16 cellular contexts compared by ENCODE assay signal in genomic region chr18:45340884-45341283, GRCh38.
DNase-seq lines count a peak whose midpoint lies in the region; ATAC-seq, FAIRE-seq and TF ChIP-seq lines count a peak whose summit lies in the region.
"Had no signal": no experiment of that assay in that cellular context is flagged by ENCODE, and none has a peak within 500 bp of the region (broad histone marks: within the 10 kb centered on the region; RNA-seq: fewer than 3 reads in every experiment).

No MANE protein-coding gene starts in this region.

- H3K36me3 ChIP-seq in endodermal cell (ENCODE audit: control insufficient read depth, insufficient read depth, low read length) = no peaks in the 10 kb centered on the region
- H3K36me3 ChIP-seq in mesendoderm (ENCODE audit: control insufficient read depth, insufficient read depth, low read length) = no peaks in the 10 kb centered on the region
- H3K36me3 ChIP-seq: BLaER1 treated with 17β-estradiol and CSF1 and Interleukin-3, amounts not matched to agents 10 nM and 100 nM had no signal

- peaks cover 10% of the 10 kb centered on the region for H3K9me3 Mint-ChIP-seq in endodermal cell
- H3K9me3 Mint-ChIP-seq in activated T-helper 2 cell treated with anti-CD3 and anti-CD28 coated beads, Interferon-gamma antibody, Interleukin-2, Interleukin-4, amounts not matched to agents 10 μg/mL and 5 μg/mL and 100 μg/mL, durations not matched to agents 14 hours and 24 hours and 36 hours = no peaks in the 10 kb centered on the region
- H3K9me3 Mint-ChIP-seq: CD4-positive, CD25-positive, alpha-beta regulatory T cell; GM23338 had no signal

- no peak for TF ChIP-seq CTCF in endodermal cell (conservative IDR thresholded peaks at IDR 0.05)

- no peak overlapping the region for H4K5ac ChIP-seq in mesendoderm (ENCODE audit: low read length)

- H3K4me1 Mint-ChIP-seq in endodermal cell = peaks cover 52% of the 10 kb centered on the region
- no peaks in the 10 kb centered on the region for H3K4me1 Mint-ChIP-seq in activated T-helper 2 cell treated with anti-CD3 and anti-CD28 coated beads, Interferon-gamma antibody, Interleukin-2, Interleukin-4, amounts not matched to agents 10 μg/mL and 5 μg/mL and 100 μg/mL, durations not matched to agents 14 hours and 24 hours and 36 hours (ENCODE audit: low read depth)
- H3K4me1 Mint-ChIP-seq: CD4-positive, CD25-positive, alpha-beta regulatory T cell had no signal

- H3K18ac ChIP-seq in mesendoderm (ENCODE audit: low read length) = peak overlapping the region; percentile 75

- H3K27me3 ChIP-seq in endodermal cell (ENCODE audit: control insufficient read depth, insufficient read depth, low read length, poor library complexity, severe bottlenecking) (no peaks in the 10 kb centered on the region), mesendoderm (ENCODE audit: insufficient read depth, low read length, poor library complexity) (no peaks in the 10 kb centered on the region)
- H3K27me3 ChIP-seq: BLaER1 treated with 17β-estradiol and CSF1 and Interleukin-3, amounts not matched to agents 10 nM and 100 nM had no signal

- 80 to 84% methylated on average over 1 to 3 of the region's 3 CpGs for WGBS in endodermal cell (ENCODE audit: insufficient coverage in 1 of 2, insufficient read length in 1 of 2), 2 experiments
- WGBS in mesendoderm (ENCODE audit: extremely low coverage, insufficient coverage, low lambda C conversion rate) = no CpG with 5 or more reads among the region's 3 CpGs

- no peaks in the 10 kb centered on the region for H3K79me1 ChIP-seq in mesendoderm (ENCODE audit: low read length)

- H3K23ac ChIP-seq in mesendoderm (ENCODE audit: low read length) = no peak overlapping the region

- no peak overlapping the region for H3K27ac Mint-ChIP-seq in endodermal cell
- no peak overlapping the region for H3K27ac Mint-ChIP-seq in activated T-helper 2 cell treated with anti-CD3 and anti-CD28 coated beads, Interferon-gamma antibody, Interleukin-2, Interleukin-4, amounts not matched to agents 10 μg/mL and 5 μg/mL and 100 μg/mL, durations not matched to agents 14 hours and 24 hours and 36 hours
- H3K27ac Mint-ChIP-seq: CD4-positive, CD25-positive, alpha-beta regulatory T cell; GM23338 had no signal

- no peaks in the 10 kb centered on the region for H3K27me3 Mint-ChIP-seq in endodermal cell (ENCODE audit: insufficient read depth)
- no peaks in the 10 kb centered on the region for H3K27me3 Mint-ChIP-seq in activated T-helper 2 cell treated with anti-CD3 and anti-CD28 coated beads, Interferon-gamma antibody, Interleukin-2, Interleukin-4, amounts not matched to agents 10 μg/mL and 5 μg/mL and 100 μg/mL, durations not matched to agents 14 hours and 24 hours and 36 hours (ENCODE audit: low read depth)

- H3K4me2 ChIP-seq in mesendoderm (ENCODE audit: low read length) = no peak overlapping the region
- H3K4me2 ChIP-seq: BLaER1 treated with 17β-estradiol and CSF1 and Interleukin-3, amounts not matched to agents 10 nM and 100 nM; GM23338 had no signal

- H3K27ac ChIP-seq in endodermal cell (ENCODE audit: low read depth, low read length) (no peak overlapping the region), mesendoderm (ENCODE audit: low read depth, low read length) (peak overlapping the region; percentile 44)
- H3K27ac ChIP-seq: BLaER1 treated with 17β-estradiol and CSF1 and Interleukin-3, amounts not matched to agents 10 nM and 100 nM had no signal

- peaks cover 4% of the 10 kb centered on the region for H3K9me3 ChIP-seq in endodermal cell (ENCODE audit: control insufficient read depth, low read length)
- H3K9me3 ChIP-seq: BLaER1 treated with 17β-estradiol and CSF1 and Interleukin-3, amounts not matched to agents 10 nM and 100 nM had no signal

- H3K56ac ChIP-seq in mesendoderm (ENCODE audit: low read length) = peak overlapping the region; percentile 59

- no peak overlapping the region for H3K9ac ChIP-seq in endodermal cell (ENCODE audit: extremely low read depth, low read length, poor library complexity, severe bottlenecking)
- H3K9ac ChIP-seq in mesendoderm (ENCODE audit: low read length) = no peak overlapping the region
- H3K9ac ChIP-seq: BLaER1 treated with 17β-estradiol and CSF1 and Interleukin-3, amounts not matched to agents 10 nM and 100 nM had no signal

- H4K8ac ChIP-seq in mesendoderm (ENCODE audit: low read depth, low read length) = no peak overlapping the region

- FAIRE-seq in RCC 7860 (lab: Jason Lieb, UNC) = no peak
- FAIRE-seq: GM12878 had no signal

- no peak for ATAC-seq in GM21390 (IDR thresholded peaks at IDR 0.05; ENCODE audit: unreplicated experiment)
- ATAC-seq: GM12878, GM23338 had no signal

- intact Hi-C loops in activated T-helper 2 cell treated with anti-CD3 and anti-CD28 coated beads, Interferon-gamma antibody, Interleukin-2, Interleukin-4, amounts not matched to agents 10 μg/mL and 5 μg/mL and 100 μg/mL, durations not matched to agents 14 hours and 24 hours and 36 hours (cut with micrococcal nuclease) = no loop called here

- no peaks in the 10 kb centered on the region for H3K79me2 ChIP-seq in mesendoderm (ENCODE audit: control insufficient read depth, insufficient read depth, low read length)

- H2BK5ac ChIP-seq in mesendoderm (ENCODE audit: low read length) = peak overlapping the region; percentile 42

- H2AK5ac ChIP-seq in mesendoderm (ENCODE audit: low read length) = peak overlapping the region; percentile 57

- H3K4me3 ChIP-seq in endodermal cell (ENCODE audit: low read length) (peak overlapping the region; percentile 21), mesendoderm (ENCODE audit: low read length) (no peak overlapping the region)
- H3K4me3 ChIP-seq: BLaER1 treated with 17β-estradiol and CSF1 and Interleukin-3, amounts not matched to agents 10 nM and 100 nM; GM12878; GM23338 had no signal

- H3K4ac ChIP-seq in mesendoderm (ENCODE audit: low read depth, low read length) = peak overlapping the region; percentile 9

- H3K4me1 ChIP-seq in endodermal cell (ENCODE audit: control insufficient read depth, insufficient read depth, low read length) (peaks cover 18% of the 10 kb centered on the region), mesendoderm (ENCODE audit: control insufficient read depth, low read depth, low read length) (peaks cover 39% of the 10 kb centered on the region)

- no peaks in the 10 kb centered on the region for H3K36me3 Mint-ChIP-seq in endodermal cell (ENCODE audit: low read depth)
- no peaks in the 10 kb centered on the region for H3K36me3 Mint-ChIP-seq in activated T-helper 2 cell treated with anti-CD3 and anti-CD28 coated beads, Interferon-gamma antibody, Interleukin-2, Interleukin-4, amounts not matched to agents 10 μg/mL and 5 μg/mL and 100 μg/mL, durations not matched to agents 14 hours and 24 hours and 36 hours (ENCODE audit: low read depth)
- H3K36me3 Mint-ChIP-seq: CD4-positive, CD25-positive, alpha-beta regulatory T cell had no signal

- peak overlapping the region; percentile 4 for H3K4me3 Mint-ChIP-seq in endodermal cell
- H3K4me3 Mint-ChIP-seq in activated T-helper 2 cell treated with anti-CD3 and anti-CD28 coated beads, Interferon-gamma antibody, Interleukin-2, Interleukin-4, amounts not matched to agents 10 μg/mL and 5 μg/mL and 100 μg/mL, durations not matched to agents 14 hours and 24 hours and 36 hours (ENCODE audit: low read depth) = no peak overlapping the region
- H3K4me3 Mint-ChIP-seq: CD4-positive, CD25-positive, alpha-beta regulatory T cell; GM23338 had no signal

- H2BK120ac ChIP-seq in mesendoderm (ENCODE audit: low read depth, low read length) = peak overlapping the region; percentile 92

- no peak overlapping the region for H2BK15ac ChIP-seq in mesendoderm (replicated peaks; ENCODE audit: low read depth)

- peak; percentile 66 for DNase-seq in HT1080 (ENCODE audit: low read depth)
- peak; percentile 6 for DNase-seq in RCC 7860 (ENCODE audit: low spot score)
- DNase-seq in endodermal cell = no peak
- DNase-seq in mesendoderm = peak; percentile 32
- DNase-seq in activated T-helper 2 cell treated with anti-CD3 and anti-CD28 coated beads, Interferon-gamma antibody, Interleukin-2, Interleukin-4, amounts not matched to agents 10 μg/mL and 5 μg/mL and 100 μg/mL, durations not matched to agents 14 hours and 24 hours and 36 hours (ENCODE audit: low spot score) = no peak
- DNase-seq in SHP77 treated with DMSO at 0.1 percent for 48 hours (lab: John Stamatoyannopoulos, UW) = no peak
- DNase-seq: ACHN; Calu3; CD4-positive, CD25-positive, alpha-beta regulatory T cell; DMS 273 treated with DMSO at 0.1 percent for 48 hours; H7; IMR-90 had no signal

Comparison
In these comparisons a context has a peak if more than half of its experiments do, and no peak if none do; other contexts are left out.
1. DNase-seq: peak in HT1080 (single experiment), RCC 7860 (single experiment) and mesendoderm (single experiment); none in endodermal cell (single experiment), activated T-helper 2 cell treated with anti-CD3 and anti-CD28 coated beads, Interferon-gamma antibody, Interleukin-2, Interleukin-4, amounts not matched to agents 10 μg/mL and 5 μg/mL and 100 μg/mL, durations not matched to agents 14 hours and 24 hours and 36 hours (single experiment) and SHP77 treated with DMSO at 0.1 percent for 48 hours (single experiment).